Comparison of ENCODE assay signal across 8 cellular contexts in genomic region chr4:64625438-64625837, GRCh38.
"Had no signal": no experiment of that assay in that cellular context is flagged by ENCODE, and none has a peak within 500 bp of the region (broad histone marks: within the 10 kb centered on the region; RNA-seq: fewer than 3 reads in every experiment).

No MANE protein-coding gene starts in this region.

- H3K27me3 Mint-ChIP-seq: IgD-negative memory B cell had no signal

- H3K4me3 Mint-ChIP-seq: GM23338, HFFc6, IgD-negative memory B cell had no signal

- H3K9me3 ChIP-seq: HAP-1 had no signal

- H3K36me3 ChIP-seq: HAP-1 had no signal

- ATAC-seq: GM23338, HCT116, HepG2 had no signal

- H3K4me1 ChIP-seq: HAP-1 had no signal

- DNase-seq: HFFc6, KBM-7 had no signal

- H3K36me3 Mint-ChIP-seq: IgD-negative memory B cell had no signal

- H3K4me3 ChIP-seq: GM23338, HAP-1 had no signal

- H3K4me1 Mint-ChIP-seq: IgD-negative memory B cell had no signal

- H2AFZ ChIP-seq: GM23338 had no signal

- H3K27ac ChIP-seq: HL-60 had no signal

- H3K4me2 ChIP-seq: GM23338 had no signal

- H3K27ac Mint-ChIP-seq: GM23338, HFFc6, IgD-negative memory B cell had no signal
